ENCODE assay signal across 24 cellular contexts in genomic region chr19:690203-690602, GRCh38. TPM values are rescaled to one million over a fixed set of nuclear protein-coding genes. Genes with fewer than 3 reads are reported as not detected.
"Had no signal": no experiment of that assay in that cellular context is flagged by ENCODE, and none has a peak within 500 bp of the region (broad histone marks: within the 10 kb centered on the region; RNA-seq: fewer than 3 reads in every experiment).

No MANE protein-coding gene starts in this region.

- H3K4me3 ChIP-seq: cardiac muscle cell, PC-9 had no signal

- H3K27me3 ChIP-seq: brain microvascular endothelial cell, cardiac muscle cell had no signal

- H3K9me3 ChIP-seq: SK-N-SH had no signal

- H3K4me3 Mint-ChIP-seq: activated CD4-positive, alpha-beta memory T cell treated with anti-CD3 and anti-CD28 coated beads for 36 hours; activated CD4-positive, alpha-beta T cell treated with anti-CD3 and anti-CD28 coated beads, Interleukin-2, amount 10 ng/mL, durations not matched to agents 7 days and 5 days; activated naive CD4-positive, alpha-beta T cell treated with anti-CD3 and anti-CD28 coated beads, Interleukin-2, amount 10 ng/mL, durations not matched to agents 7 days and 5 days; activated naive CD8-positive, alpha-beta T cell treated with anti-CD3 and anti-CD28 coated beads for 36 hours; activated T-helper 17 cell treated with anti-CD3 and anti-CD28 coated beads, Interleukin-2, amount 50 U/mL, for 72 hours had no signal

- H3K36me3 Mint-ChIP-seq: activated CD4-positive, alpha-beta memory T cell treated with anti-CD3 and anti-CD28 coated beads for 36 hours; activated naive CD4-positive, alpha-beta T cell treated with anti-CD3 and anti-CD28 coated beads, Interleukin-2, amount 10 ng/mL, durations not matched to agents 7 days and 5 days; activated naive CD8-positive, alpha-beta T cell treated with anti-CD3 and anti-CD28 coated beads for 36 hours had no signal

- H3K27ac ChIP-seq: brain microvascular endothelial cell, cardiac muscle cell, PC-9, VCaP had no signal

- ATAC-seq: activated T-helper 17 cell treated with anti-CD3 and anti-CD28 coated beads, Interleukin-2, amount 50 U/mL, for 72 hours had no signal

- H3K27ac Mint-ChIP-seq: activated CD4-positive, alpha-beta memory T cell treated with anti-CD3 and anti-CD28 coated beads for 36 hours; activated CD4-positive, alpha-beta T cell treated with anti-CD3 and anti-CD28 coated beads, Interleukin-2, amount 10 ng/mL, durations not matched to agents 7 days and 5 days; activated naive CD4-positive, alpha-beta T cell treated with anti-CD3 and anti-CD28 coated beads, Interleukin-2, amount 10 ng/mL, durations not matched to agents 7 days and 5 days; activated naive CD8-positive, alpha-beta T cell treated with anti-CD3 and anti-CD28 coated beads for 36 hours; activated T-helper 17 cell treated with anti-CD3 and anti-CD28 coated beads, Interleukin-2, amount 50 U/mL, for 72 hours had no signal

- H3K36me3 ChIP-seq: brain microvascular endothelial cell, cardiac muscle cell had no signal

- H3K27me3 Mint-ChIP-seq: activated T-helper 17 cell treated with anti-CD3 and anti-CD28 coated beads, Interleukin-2, amount 50 U/mL, for 72 hours had no signal

- DNase-seq: activated CD4-positive, alpha-beta memory T cell treated with anti-CD3 and anti-CD28 coated beads for 36 hours; activated CD4-positive, alpha-beta T cell treated with anti-CD3 and anti-CD28 coated beads, Interleukin-2, amount 10 ng/mL, durations not matched to agents 7 days and 5 days; activated CD4-positive, CD25-positive, alpha-beta regulatory T cell; activated CD8-positive, alpha-beta memory T cell treated with anti-CD3 and anti-CD28 coated beads for 24 hours; activated gamma-delta T cell; activated naive CD4-positive, alpha-beta T cell treated with anti-CD3 and anti-CD28 coated beads, Interleukin-2, amount 10 ng/mL, durations not matched to agents 7 days and 5 days; activated naive CD8-positive, alpha-beta T cell treated with anti-CD3 and anti-CD28 coated beads for 36 hours; activated T-cell treated with anti-CD3 and anti-CD28 coated beads, Interleukin-2, amount 50 U/mL, for 48 hours; brain microvascular endothelial cell; Kasumi-1; KBM-7; NCI-H1105 treated with DMSO at 0.1 percent for 48 hours; NCI-H1436 treated with DMSO at 0.1 percent for 48 hours; NCI-H187; NCI-H2081; NCI-H510A treated with DMSO at 0.1 percent for 48 hours; NCI-H69; PC-9; SK-N-SH; T-helper 1 cell had no signal

- H3K9ac ChIP-seq: SK-N-SH had no signal

- H3K4me1 Mint-ChIP-seq: activated CD4-positive, alpha-beta T cell treated with anti-CD3 and anti-CD28 coated beads, Interleukin-2, amount 10 ng/mL, durations not matched to agents 7 days and 5 days; activated naive CD4-positive, alpha-beta T cell treated with anti-CD3 and anti-CD28 coated beads, Interleukin-2, amount 10 ng/mL, durations not matched to agents 7 days and 5 days; activated naive CD8-positive, alpha-beta T cell treated with anti-CD3 and anti-CD28 coated beads for 36 hours; activated T-helper 17 cell treated with anti-CD3 and anti-CD28 coated beads, Interleukin-2, amount 50 U/mL, for 72 hours had no signal

- H3K9me3 Mint-ChIP-seq: activated CD4-positive, alpha-beta memory T cell treated with anti-CD3 and anti-CD28 coated beads for 36 hours; activated CD4-positive, alpha-beta T cell treated with anti-CD3 and anti-CD28 coated beads, Interleukin-2, amount 10 ng/mL, durations not matched to agents 7 days and 5 days; activated naive CD4-positive, alpha-beta T cell treated with anti-CD3 and anti-CD28 coated beads, Interleukin-2, amount 10 ng/mL, durations not matched to agents 7 days and 5 days; activated naive CD8-positive, alpha-beta T cell treated with anti-CD3 and anti-CD28 coated beads for 36 hours; activated T-helper 17 cell treated with anti-CD3 and anti-CD28 coated beads, Interleukin-2, amount 50 U/mL, for 72 hours had no signal

RNA-seq across cellular contexts. Expression of gene PRSS57, which starts 5.0 kb away (rescaled TPM):
- total RNA-seq: activated CD4-positive, alpha-beta memory T cell treated with anti-CD3 and anti-CD28 coated beads for 36 hours; activated CD4-positive, alpha-beta T cell treated with anti-CD3 and anti-CD28 coated beads, Interleukin-2, amount 10 ng/mL, durations not matched to agents 7 days and 5 days; activated naive CD8-positive, alpha-beta T cell treated with anti-CD3 and anti-CD28 coated beads for 36 hours; activated T-helper 17 cell treated with anti-CD3 and anti-CD28 coated beads, Interleukin-2, amount 50 U/mL, for 72 hours; cardiac muscle cell; PC-9; T-helper 2 cell treated with Interferon-gamma antibody and Interleukin-4, amounts not matched to agents 100 ng/mL and 5 ng/mL, for 36 hours had no signal
- polyA plus RNA-seq: cardiac muscle cell, SK-N-SH had no signal

RNA-seq across cellular contexts. Expression of gene PALM, which starts 18.5 kb away (rescaled TPM):
- total RNA-seq: activated CD4-positive, alpha-beta T cell treated with anti-CD3 and anti-CD28 coated beads, Interleukin-2, amount 10 ng/mL, durations not matched to agents 7 days and 5 days; activated naive CD8-positive, alpha-beta T cell treated with anti-CD3 and anti-CD28 coated beads for 36 hours; T-helper 2 cell treated with Interferon-gamma antibody and Interleukin-4, amounts not matched to agents 100 ng/mL and 5 ng/mL, for 36 hours had no signal

RNA-seq across cellular contexts. Expression of gene FGF22, which starts 50.5 kb away (rescaled TPM):
- total RNA-seq: activated naive CD8-positive, alpha-beta T cell treated with anti-CD3 and anti-CD28 coated beads for 36 hours; cardiac muscle cell; PC-9; T-helper 2 cell treated with Interferon-gamma antibody and Interleukin-4, amounts not matched to agents 100 ng/mL and 5 ng/mL, for 36 hours had no signal
